ENCODE assay signal across 21 cellular contexts in the genomic region with DNA sequence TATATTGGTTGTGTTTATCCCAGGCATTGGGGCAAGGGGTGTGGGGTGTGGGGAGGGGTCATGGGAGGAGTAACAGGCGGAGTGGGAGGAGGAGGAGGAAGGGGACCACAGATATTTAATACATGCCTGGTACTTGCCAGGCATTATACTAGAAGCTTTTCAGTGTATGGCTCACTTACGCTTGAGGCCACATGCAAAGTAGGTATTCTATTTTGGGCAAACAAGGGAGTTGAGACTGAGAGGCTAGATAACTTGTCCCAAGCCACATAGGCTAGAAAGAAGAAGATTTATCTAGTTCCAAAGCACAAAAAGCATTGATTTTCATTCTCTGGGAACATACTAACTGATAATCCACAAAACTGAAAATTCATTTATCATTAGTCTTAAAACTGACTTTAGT.
DNase-seq lines count a peak whose midpoint lies in the region; ATAC-seq lines count a peak whose summit lies in the region.
"Had no signal": no experiment of that assay in that cellular context is flagged by ENCODE, and none has a peak within 500 bp of the region (broad histone marks: within the 10 kb centered on the region; RNA-seq: fewer than 3 reads in every experiment).

No MANE protein-coding gene starts in this region.

- H3K9me3 Mint-ChIP-seq in stimulated activated memory B cell treated with anti-CD40 and anti-IgM and Interleukin-4, amounts not matched to agents 10 μg/mL and 1 μg/mL and 100 μg/mL, for 72 hours, result peaks cover 2% of the 10 kb centered on the region
- H3K9me3 Mint-ChIP-seq: CD4-positive, alpha-beta T cell; T-helper 2 cell treated with Interferon-gamma antibody and Interleukin-4, amounts not matched to agents 5 μg/mL and 100 μg/mL, for 36 hours had no signal

- H3K4me3 Mint-ChIP-seq in stimulated activated memory B cell treated with anti-CD40 and anti-IgM and Interleukin-4, amounts not matched to agents 10 μg/mL and 1 μg/mL and 100 μg/mL, for 72 hours, result no peak overlapping the region
- H3K4me3 Mint-ChIP-seq: CD4-positive, alpha-beta T cell; T-helper 2 cell treated with Interferon-gamma antibody and Interleukin-4, amounts not matched to agents 5 μg/mL and 100 μg/mL, for 36 hours had no signal

- H3K27ac Mint-ChIP-seq in stimulated activated memory B cell treated with anti-CD40 and anti-IgM and Interleukin-4, amounts not matched to agents 10 μg/mL and 1 μg/mL and 100 μg/mL, for 72 hours, result no peak overlapping the region
- H3K27ac Mint-ChIP-seq: CD4-positive, alpha-beta T cell; T-helper 2 cell treated with Interferon-gamma antibody and Interleukin-4, amounts not matched to agents 5 μg/mL and 100 μg/mL, for 36 hours had no signal

- no peaks in the 10 kb centered on the region for H3K4me1 Mint-ChIP-seq in stimulated activated memory B cell treated with anti-CD40 and anti-IgM and Interleukin-4, amounts not matched to agents 10 μg/mL and 1 μg/mL and 100 μg/mL, for 72 hours

- H3K36me3 Mint-ChIP-seq in stimulated activated memory B cell treated with anti-CD40 and anti-IgM and Interleukin-4, amounts not matched to agents 10 μg/mL and 1 μg/mL and 100 μg/mL, for 72 hours, result no peaks in the 10 kb centered on the region

- H3K27me3 Mint-ChIP-seq in stimulated activated memory B cell treated with anti-CD40 and anti-IgM and Interleukin-4, amounts not matched to agents 10 μg/mL and 1 μg/mL and 100 μg/mL, for 72 hours, result no peaks in the 10 kb centered on the region

- peak; percentile 80 for DNase-seq in NCI-H526 treated with DMSO at 0.1 percent for 48 hours (lab: John Stamatoyannopoulos, UW)
- no peak for DNase-seq in medulla oblongata (ENCODE audit: extremely low spot score)
- no peak for DNase-seq in DMS 273 treated with DMSO at 0.1 percent for 48 hours (lab: John Stamatoyannopoulos, UW)
- no peak for DNase-seq in NCI-H1048 (lab: John Stamatoyannopoulos, UW)
- DNase-seq: AML-193; Calu3; CD4-positive, alpha-beta T cell; DMS79 treated with DMSO at 0.1 percent for 48 hours; GDM1; HCEC 1CT; KBM-7; NCI-H1092 treated with DMSO at 0.1 percent for 48 hours; NCI-H1694; OCI-M1; RPMI8226; SJCRH30; SW 1271 had no signal

- ATAC-seq in GM18867 (IDR thresholded peaks at IDR 0.05; ENCODE audit: unreplicated experiment) (peak; percentile 83), HG02870 (IDR thresholded peaks at IDR 0.05; ENCODE audit: unreplicated experiment) (peak; percentile 72)
- ATAC-seq in stimulated activated memory B cell treated with anti-CD40 and anti-IgM and Interleukin-4, amounts not matched to agents 10 μg/mL and 1 μg/mL and 100 μg/mL, for 72 hours, result peak; percentile 18

Comparison
In these comparisons a context has a peak if more than half of its experiments do, and no peak if none do; other contexts are left out.
1. ATAC-seq: peak in every context shown above with its lines; median percentile 83 in GM18867; 72 in HG02870; 18 in stimulated activated memory B cell treated with anti-CD40 and anti-IgM and Interleukin-4, amounts not matched to agents 10 μg/mL and 1 μg/mL and 100 μg/mL, for 72 hours.